In the genomic region with DNA sequence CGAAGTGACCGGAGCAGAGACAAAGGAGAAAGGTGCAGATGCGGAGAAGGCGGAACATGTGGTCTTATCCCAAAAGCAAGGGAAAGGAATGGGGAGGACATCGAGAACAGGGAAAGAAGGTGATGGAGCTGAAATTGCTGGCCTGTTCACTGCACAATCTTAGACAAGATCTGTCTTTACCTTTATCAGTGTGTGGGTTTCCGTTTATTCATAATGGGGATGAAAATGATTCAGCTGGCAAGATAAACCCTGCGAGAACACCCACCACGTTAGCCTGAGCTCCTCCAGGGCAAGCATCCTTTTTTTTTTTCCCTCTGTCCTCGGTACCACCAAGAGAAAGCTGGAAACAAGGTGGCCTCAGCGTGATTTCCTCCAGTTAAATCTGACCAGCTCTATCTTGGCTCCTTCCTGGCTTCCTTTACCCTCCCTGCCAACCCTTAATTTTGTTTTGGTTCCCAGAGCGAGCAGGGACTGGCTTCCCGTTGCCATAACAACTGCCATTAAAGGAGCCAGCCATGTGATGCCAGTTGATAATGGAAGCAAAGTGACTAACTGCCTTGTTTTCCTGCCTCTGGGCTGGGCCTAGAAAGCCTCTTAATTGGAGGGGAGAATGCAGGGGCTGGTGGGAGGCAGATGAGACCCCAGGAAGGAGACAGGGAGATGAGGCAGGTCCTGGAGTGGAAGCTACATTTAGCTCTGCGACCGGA, we compare ENCODE assay signal across 12 cellular contexts. TPM values are rescaled to one million over a fixed set of nuclear protein-coding genes. Genes with fewer than 3 reads are reported as not detected.
DNase-seq lines count a peak whose midpoint lies in the region; ATAC-seq, FAIRE-seq and TF ChIP-seq lines count a peak whose summit lies in the region.
"Had no signal": no experiment of that assay in that cellular context is flagged by ENCODE, and none has a peak within 500 bp of the region (broad histone marks: within the 10 kb centered on the region; RNA-seq: fewer than 3 reads in every experiment).

No MANE protein-coding gene starts in this region.

- WGBS in HepG2 (ENCODE audit: low lambda C conversion rate), result 43% methylated on average over 14 of the region's 14 CpGs

- H3K9ac ChIP-seq in HepG2 (ENCODE audit: insufficient read depth, low read depth, low read length), result no peak overlapping the region

- peaks cover 5% of the 10 kb centered on the region for H3K4me1 Mint-ChIP-seq in CD14-positive monocyte

- ATAC-seq in HepG2 (no peak), GM18511 (IDR thresholded peaks at IDR 0.05; ENCODE audit: unreplicated experiment) (no peak), HG03139 (IDR thresholded peaks at IDR 0.05; ENCODE audit: unreplicated experiment) (no peak)

- H3K9me3 Mint-ChIP-seq in CD14-positive monocyte, result peaks cover 4 to 17% (median 13%) of the 10 kb centered on the region in 7 donors

- peak; percentile 16 for DNase-seq in COLO668 (lab: John Stamatoyannopoulos, UW; ENCODE audit: unreplicated experiment)
- DNase-seq in NCI-H1417 treated with DMSO at 0.1 percent for 48 hours (lab: John Stamatoyannopoulos, UW), result peak; percentile 36
- DNase-seq in bronchial epithelial cell (ENCODE audit: low read depth), result no peak
- DNase-seq in midbrain (lab: John Stamatoyannopoulos, UW), result peak; percentile 80
- DNase-seq in HepG2 (ENCODE audit: low spot score), result no peak
- no peak for DNase-seq in CD14-positive monocyte (ENCODE audit: low spot score)
- DNase-seq: Kasumi-1, transverse colon had no signal

- no TSS peak for BruUV-seq in HepG2 (replicated peaks; lab: Mats Ljungman, UMichigan)

- H3K27ac Mint-ChIP-seq in CD14-positive monocyte, result peak overlapping the region in 1 of 7 donors; percentile 40

- no peak overlapping the region for H3K27ac ChIP-seq in HepG2 (ENCODE audit: extremely low read length, insufficient read depth, low read length)
- H3K27ac ChIP-seq: SJSA1 had no signal

- intact Hi-C loops in HepG2 (cut with micrococcal nuclease; ENCODE audit: unreplicated experiment), result no loop called here
- intact Hi-C loops in CD14-positive monocyte (cut with micrococcal nuclease), result no loop called here

- no peaks in the 10 kb centered on the region for H3K9me3 ChIP-seq in HepG2 (ENCODE audit: low read length)
- H3K9me3 ChIP-seq: SJSA1, transverse colon had no signal

- no peaks in the 10 kb centered on the region for H4K20me1 ChIP-seq in HepG2 (ENCODE audit: insufficient read depth, low read length)

- H3K36me3 ChIP-seq in bronchial epithelial cell (ENCODE audit: control insufficient read depth, insufficient read depth, low read length) (no peaks in the 10 kb centered on the region), HepG2 (replicated peaks in 1 of 2; ENCODE audit: control insufficient read depth in 1 of 2, insufficient read depth in 2 of 2, low read length in 2 of 2) (no peaks in the 10 kb centered on the region)
- H3K36me3 ChIP-seq: SJSA1, transverse colon had no signal

- H3K27me3 ChIP-seq in bronchial epithelial cell (ENCODE audit: control insufficient read depth, insufficient read depth, low read length) (peaks cover 4% of the 10 kb centered on the region), HepG2 (ENCODE audit: control insufficient read depth in 1 of 2, insufficient read depth in 2 of 2, low read length in 2 of 2) (peaks cover 1 to 59% of the 10 kb centered on the region in 2 experiments; a peak in 3 of 5 replicates)
- H3K27me3 ChIP-seq: SJSA1, transverse colon had no signal

- H3K4me3 Mint-ChIP-seq in CD14-positive monocyte, result no peak overlapping the region

- H3K79me2 ChIP-seq in HepG2 (ENCODE audit: insufficient read depth, low read length), result no peaks in the 10 kb centered on the region

- in situ Hi-C loops in HepG2 (cut with HindIII; ENCODE audit: extremely low pct_ligation_motif_present, low pct_unique_long_range_greater_than_20kb), result no loop called here

- H3K4me3 ChIP-seq in bronchial epithelial cell (ENCODE audit: low read depth, low read length) (no peak overlapping the region), HepG2 (replicated peaks in 1 of 3; ENCODE audit: insufficient read depth in 1 of 3, low read depth in 2 of 3, low read length in 3 of 3) (no peak overlapping the region)
- H3K4me3 ChIP-seq: SJSA1, transverse colon had no signal

- FAIRE-seq in bronchial epithelial cell (lab: Jason Lieb, UNC) (peak; percentile 43), HepG2 (lab: Jason Lieb, UNC) (no peak)

- TF ChIP-seq CTCF in bronchial epithelial cell (IDR thresholded peaks at IDR 0.05; ENCODE audit: insufficient read depth, low read length, severe bottlenecking), result no peak
- no peak for TF ChIP-seq CTCF in HepG2 (CRISPR knock-in tag; IDR thresholded peaks at IDR 0.05)
- TF ChIP-seq CTCF in CD14-positive monocyte (IDR thresholded peaks at IDR 0.05), result no peak

- POLR2A ChIA-PET in HepG2 (lab: Yijun Ruan, JAX), result no interaction called here

- H3K36me3 Mint-ChIP-seq in CD14-positive monocyte, result no peaks in the 10 kb centered on the region

- no peaks in the 10 kb centered on the region for H3K4me1 ChIP-seq in HepG2 (ENCODE audit: insufficient read depth, low read length)

- no peak for TF ChIP-seq RAD21 in HepG2 (CRISPR knock-in tag; IDR thresholded peaks at IDR 0.05)

- peaks cover 22 to 32% (median 26%) of the 10 kb centered on the region in 3 donors for H3K27me3 Mint-ChIP-seq in CD14-positive monocyte (ENCODE audit: low read depth in 3 of 3)

- H3K4me2 ChIP-seq in HepG2 (ENCODE audit: low read depth, low read length), result no peak overlapping the region

- no peak for TF ChIP-seq POLR2A in HepG2 (IDR thresholded peaks at IDR 0.05; ENCODE audit: insufficient read depth in 1 of 2, low read depth in 2 of 2, low read length in 2 of 2)

- CTCF ChIA-PET in HepG2 (lab: Yijun Ruan, JAX; ENCODE audit: low intra/inter-chr PET ratio, low total read pairs), result no interaction called here

- H2AFZ ChIP-seq in HepG2 (ENCODE audit: low read length), result no peak overlapping the region

- TF ChIP-seq EP300 in HepG2 (IDR thresholded peaks at IDR 0.05; ENCODE audit: low read depth in 2 of 2, low read length in 2 of 2), result no peak
- no peak for TF ChIP-seq EP300 in HepG2 (CRISPR knock-in tag; IDR thresholded peaks at IDR 0.05; ENCODE audit: borderline replicate concordance)

RNA-seq across cellular contexts. Expression of a gene that starts 4.2 kb away (rescaled TPM):
- total RNA-seq in bronchial epithelial cell (not detected in 2 replicates), HepG2 (2016; rRNA removed; fragmentation: Illumina TruSeq; extraction: Trizol) (not detected in 2 replicates)
- total RNA-seq in HepG2 (2016; cell fraction: cytosol; rRNA removed; fragmentation: Illumina TruSeq; extraction: Trizol; ENCODE audit: low read depth), result not detected in 2 replicates
- not detected in 2 replicates for total RNA-seq in HepG2 (2016; cell fraction: insoluble cytoplasmic fraction; rRNA removed; fragmentation: Illumina TruSeq; extraction: Trizol)
- total RNA-seq in HepG2 (2016; cell fraction: membrane; rRNA removed; fragmentation: Illumina TruSeq; extraction: Trizol), result not detected in 2 replicates
- total RNA-seq in HepG2 (2016; cell fraction: nucleus; rRNA removed; fragmentation: Illumina TruSeq; extraction: Trizol), result not detected in 2 replicates
- polyA plus RNA-seq in HepG2 (2011; rRNA removed) (0.07 and 0.09 TPM in 2 replicates), CD14-positive monocyte (not detected)
- polyA plus RNA-seq in HepG2 (2011; cell fraction: cytosol; rRNA removed), result 0.05 and 0.07 TPM in 2 replicates
- polyA plus RNA-seq in HepG2 (2011; cell fraction: nucleus; rRNA removed), result 0.06 and 0.16 TPM in 2 replicates
- 0.04 and 0.08 TPM in 2 replicates for polyA plus RNA-seq in HepG2 (2012)
- polyA plus RNA-seq in HepG2 (2016; cell fraction: cytosol; fragmentation: Illumina TruSeq; extraction: Trizol; ENCODE audit: low read depth), result not detected in 2 replicates
- polyA plus RNA-seq in HepG2 (2016; cell fraction: insoluble cytoplasmic fraction; fragmentation: Illumina TruSeq; extraction: Trizol; ENCODE audit: low read depth), result not detected in 2 replicates
- not detected in 2 replicates for polyA plus RNA-seq in HepG2 (2016; cell fraction: membrane; fragmentation: Illumina TruSeq; extraction: Trizol; ENCODE audit: low read depth)
- not detected in 2 replicates for polyA plus RNA-seq in HepG2 (2016; cell fraction: nucleus; fragmentation: Illumina TruSeq; extraction: Trizol; ENCODE audit: insufficient read depth, low read depth)
- 0.16 and 0.21 TPM in 2 replicates for polyA minus RNA-seq in HepG2 (2011; rRNA and poly(A)+ RNA removed; ENCODE audit: low replicate concordance)
- polyA minus RNA-seq in HepG2 (2011; cell fraction: cytosol; rRNA and poly(A)+ RNA removed), result not detected in 2 replicates
- 0.25 and 0.26 TPM in 2 replicates for polyA minus RNA-seq in HepG2 (2011; cell fraction: nucleus; rRNA and poly(A)+ RNA removed)
- total RNA-seq: SJSA1 had no signal

RNA-seq across cellular contexts. Expression of a gene that starts 35.7 kb away (rescaled TPM):
- total RNA-seq in bronchial epithelial cell (not detected in 2 replicates), HepG2 (2016; rRNA removed; fragmentation: Illumina TruSeq; extraction: Trizol) (0.08 TPM in 1 of 2 replicates, not detected in the other)
- total RNA-seq in HepG2 (2016; cell fraction: cytosol; rRNA removed; fragmentation: Illumina TruSeq; extraction: Trizol; ENCODE audit: low read depth), result not detected in 2 replicates
- not detected in 2 replicates for total RNA-seq in HepG2 (2016; cell fraction: insoluble cytoplasmic fraction; rRNA removed; fragmentation: Illumina TruSeq; extraction: Trizol)
- total RNA-seq in HepG2 (2016; cell fraction: membrane; rRNA removed; fragmentation: Illumina TruSeq; extraction: Trizol), result not detected in 2 replicates
- total RNA-seq in HepG2 (2016; cell fraction: nucleus; rRNA removed; fragmentation: Illumina TruSeq; extraction: Trizol), result not detected in 2 replicates
- polyA plus RNA-seq in HepG2 (2011; rRNA removed) (not detected in 2 replicates), CD14-positive monocyte (not detected)
- polyA plus RNA-seq in HepG2 (2011; cell fraction: cytosol; rRNA removed), result not detected in 2 replicates
- polyA plus RNA-seq in HepG2 (2011; cell fraction: nucleus; rRNA removed), result not detected in 2 replicates
- not detected in 2 replicates for polyA plus RNA-seq in HepG2 (2012)
- polyA plus RNA-seq in HepG2 (2016; cell fraction: cytosol; fragmentation: Illumina TruSeq; extraction: Trizol; ENCODE audit: low read depth), result not detected in 2 replicates
- not detected in 2 replicates for polyA plus RNA-seq in HepG2 (2016; cell fraction: insoluble cytoplasmic fraction; fragmentation: Illumina TruSeq; extraction: Trizol; ENCODE audit: low read depth)
- not detected in 2 replicates for polyA plus RNA-seq in HepG2 (2016; cell fraction: membrane; fragmentation: Illumina TruSeq; extraction: Trizol; ENCODE audit: low read depth)
- polyA plus RNA-seq in HepG2 (2016; cell fraction: nucleus; fragmentation: Illumina TruSeq; extraction: Trizol; ENCODE audit: insufficient read depth, low read depth), result not detected in 2 replicates
- polyA minus RNA-seq in HepG2 (2011; rRNA and poly(A)+ RNA removed; ENCODE audit: low replicate concordance), result 0.23 TPM in 1 of 2 replicates, not detected in the other
- polyA minus RNA-seq in HepG2 (2011; cell fraction: cytosol; rRNA and poly(A)+ RNA removed), result not detected in 2 replicates
- polyA minus RNA-seq in HepG2 (2011; cell fraction: nucleus; rRNA and poly(A)+ RNA removed), result not detected in 2 replicates
- total RNA-seq: liver, SJSA1, transverse colon had no signal
- polyA plus RNA-seq: liver had no signal

Comparison
In these comparisons a context has a peak if more than half of its experiments do, and no peak if none do; other contexts are left out.
1. DNase-seq: peak in COLO668 (single experiment), NCI-H1417 treated with DMSO at 0.1 percent for 48 hours (single experiment) and midbrain (single experiment); none in bronchial epithelial cell (single experiment), HepG2 (single experiment) and CD14-positive monocyte (single experiment).